ENCODE assay signal across 12 cellular contexts in the genomic region with DNA sequence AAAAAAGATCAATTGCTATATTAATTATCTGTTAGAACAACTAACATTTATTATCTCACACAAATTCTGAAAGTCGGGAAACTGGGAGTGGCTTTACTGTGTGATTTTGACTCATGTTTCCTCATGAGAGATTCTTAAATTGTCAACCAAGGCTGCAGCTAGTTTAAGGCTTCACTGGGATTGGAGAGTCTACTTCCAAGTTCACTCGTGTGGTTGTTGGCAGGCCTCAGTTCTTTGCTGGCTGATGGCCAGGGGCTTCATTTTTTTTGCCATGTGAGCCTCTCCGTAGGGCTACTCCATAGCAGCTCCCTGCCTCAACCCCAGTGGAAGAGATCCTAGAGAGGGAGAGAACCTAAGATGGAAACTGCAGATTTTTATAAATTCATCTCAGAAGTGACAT. TPM values are rescaled to one million over a fixed set of nuclear protein-coding genes. Genes with fewer than 3 reads are reported as not detected.
DNase-seq lines count a peak whose midpoint lies in the region; ATAC-seq and TF ChIP-seq lines count a peak whose summit lies in the region.
"Had no signal": no experiment of that assay in that cellular context is flagged by ENCODE, and none has a peak within 500 bp of the region (broad histone marks: within the 10 kb centered on the region; RNA-seq: fewer than 3 reads in every experiment).

No MANE protein-coding gene starts in this region.

- H3K27ac ChIP-seq in cardiac muscle cell = peak overlapping the region; percentile 71
- H3K27ac ChIP-seq: HL-60 had no signal

- no peak overlapping the region for H3K27ac Mint-ChIP-seq in Calu3 (ENCODE audit: unreplicated experiment)
- H3K27ac Mint-ChIP-seq: GM23338, memory B cell had no signal

- no peaks in the 10 kb centered on the region for H3K9me3 Mint-ChIP-seq in Calu3 (ENCODE audit: low read depth, unreplicated experiment)
- H3K9me3 Mint-ChIP-seq: GM23338, memory B cell had no signal

- peaks cover 28% of the 10 kb centered on the region for H3K4me1 Mint-ChIP-seq in Calu3 (ENCODE audit: low read depth, unreplicated experiment)
- H3K4me1 Mint-ChIP-seq: GM23338 had no signal

- H3K27me3 ChIP-seq in cardiac muscle cell = no peaks in the 10 kb centered on the region

- H3K36me3 Mint-ChIP-seq in Calu3 (ENCODE audit: insufficient read depth, unreplicated experiment) = no peaks in the 10 kb centered on the region

- no peak overlapping the region for H3K4me3 Mint-ChIP-seq in Calu3 (ENCODE audit: low read depth, unreplicated experiment)
- H3K4me3 Mint-ChIP-seq: GM23338, memory B cell had no signal

- DNase-seq in Calu3 = peak; percentile 9
- DNase-seq in astrocyte of the spinal cord (ENCODE audit: low read depth, low spot score) = peak; percentile 65
- peak; percentile 51 to 90 for DNase-seq in cardiac muscle cell (ENCODE audit: low read depth in 1 of 2, low spot score in 1 of 2)
- DNase-seq in sciatic nerve (ENCODE audit: low spot score) = peak; percentile 85
- no peak for DNase-seq in NCI-H2029 treated with DMSO at 0.1 percent for 48 hours (lab: John Stamatoyannopoulos, UW)
- DNase-seq in NCI-H748 treated with DMSO at 0.1 percent for 48 hours (lab: John Stamatoyannopoulos, UW) = no peak
- DNase-seq: NCI-H2081 treated with DMSO at 0.1 percent for 48 hours had no signal

- in situ Hi-C loops in astrocyte of the spinal cord (cut with HindIII; ENCODE audit: low sequenced_read_pairs) = no loop called here

- CTCF ChIA-PET in Calu3 (lab: Charles Lee) = no interaction called here

- peaks cover 23% of the 10 kb centered on the region for H3K4me1 ChIP-seq in cardiac muscle cell (ENCODE audit: low read depth)

- no peaks in the 10 kb centered on the region for H3K36me3 ChIP-seq in cardiac muscle cell

- no peaks in the 10 kb centered on the region for H3K9me3 ChIP-seq in cardiac muscle cell (ENCODE audit: low read depth)

- intact Hi-C loops in Calu3 (cut with micrococcal nuclease; ENCODE audit: unreplicated experiment) = no loop called here
- intact Hi-C loops in sciatic nerve (cut with DNase I) = no loop called here

- ATAC-seq in sciatic nerve (peak; percentile 89), GM21576 (IDR thresholded peaks at IDR 0.05; ENCODE audit: unreplicated experiment) (no peak), HG02759 (IDR thresholded peaks at IDR 0.05; ENCODE audit: unreplicated experiment) (no peak)
- ATAC-seq: GM23338 had no signal

- no peak for TF ChIP-seq CTCF in Calu3 (IDR thresholded peaks at IDR 0.05; ENCODE audit: unreplicated experiment)
- TF ChIP-seq CTCF in astrocyte of the spinal cord (IDR thresholded peaks at IDR 0.05; ENCODE audit: low read depth, low read length) = no peak
- no peak for TF ChIP-seq CTCF in cardiac muscle cell (IDR thresholded peaks at IDR 0.05; ENCODE audit: low read depth, low read length)

- no TSS peak for BruUV-seq in Calu3 (replicated peaks; lab: Mats Ljungman, UMichigan)

- no peak overlapping the region for H3K4me3 ChIP-seq in astrocyte of the spinal cord (ENCODE audit: low read depth, low read length)
- no peak overlapping the region for H3K4me3 ChIP-seq in cardiac muscle cell
- H3K4me3 ChIP-seq: GM23338 had no signal

- H3K27me3 Mint-ChIP-seq in Calu3 (ENCODE audit: unreplicated experiment) = no peaks in the 10 kb centered on the region
- H3K27me3 Mint-ChIP-seq: memory B cell had no signal

RNA-seq across cellular contexts. Expression of a gene that starts 24.5 kb away (rescaled TPM):
- total RNA-seq in Calu3 (2022) (16.4 TPM in 2 replicates), cardiac muscle cell (0.11 and 0.45 TPM in 2 replicates), sciatic nerve (55.0 TPM)
- 1.5 and 1.9 TPM in 2 replicates for polyA plus RNA-seq in cardiac muscle cell

Comparison
In these comparisons a context has a peak if more than half of its experiments do, and no peak if none do; other contexts are left out.
1. DNase-seq: peak in Calu3 (single experiment), astrocyte of the spinal cord (single experiment), cardiac muscle cell (2 of 2) and sciatic nerve (single experiment); none in NCI-H2029 treated with DMSO at 0.1 percent for 48 hours (single experiment) and NCI-H748 treated with DMSO at 0.1 percent for 48 hours (single experiment).
2. RNA of a gene that starts 24.5 kb away (total RNA-seq): 55.0 TPM in sciatic nerve (single experiment) and 16.4 TPM in Calu3; 0.11 to 0.45 TPM in cardiac muscle cell; every median in the first group is over 10 times any median in the second.